Comparison of ENCODE assay signal across 29 cellular contexts in the genomic region with DNA sequence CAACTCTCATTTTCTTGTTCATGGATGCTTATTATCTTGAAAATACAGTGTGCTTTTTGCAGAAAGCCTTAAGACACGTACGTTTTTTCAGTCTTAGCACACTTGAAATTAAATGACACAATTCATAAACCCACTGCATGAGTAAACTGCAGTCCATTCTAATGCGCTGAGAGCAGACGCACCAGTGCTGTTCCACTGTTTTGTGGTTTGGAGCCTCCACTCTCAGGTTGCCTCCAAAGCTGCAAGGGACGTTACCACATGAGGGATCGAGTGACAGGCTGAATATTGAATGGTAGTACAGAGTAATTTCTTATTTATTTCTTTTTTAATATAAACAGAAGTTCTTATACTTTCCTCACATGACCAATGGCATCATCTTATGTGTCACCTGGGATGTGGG.
"Had no signal": no experiment of that assay in that cellular context is flagged by ENCODE, and none has a peak within 500 bp of the region (broad histone marks: within the 10 kb centered on the region; RNA-seq: fewer than 3 reads in every experiment).

No MANE protein-coding gene starts in this region.

- DNase-seq: hippocampal formation; kidney glomerular epithelial cell; left cardiac atrium; left lung; lower lobe of right lung; mammary epithelial cell; mesenchymal stem cell; naive thymus-derived CD4-positive, alpha-beta T cell; ovary; retina; right cardiac atrium; stimulated activated CD4-positive, alpha-beta T cell treated with anti-CD3 and anti-CD28 coated beads, Interleukin-12 subunit alpha, Interleukin-12 subunit beta, amount 100 ng/mL, for 4 hours; stimulated activated CD4-positive, alpha-beta T cell treated with anti-CD3 and anti-CD28 coated beads, Interleukin-15, amount 100 ng/mL, for 24 hours; stimulated activated CD4-positive, alpha-beta T cell treated with anti-CD3 and anti-CD28 coated beads, Interleukin-2, amount 100 ng/mL, for 24 hours; stimulated activated CD4-positive, alpha-beta T cell treated with anti-CD3 and anti-CD28 coated beads, Interleukin-4, amount 100 ng/mL, for 1 hour; stimulated activated naive B cell treated with anti-CD40 and anti-IgM and Interleukin-4, amounts not matched to agents 10 μg/mL and 1 μg/mL and 100 μg/mL, for 72 hours; tibial artery; trophoblast cell; upper lobe of right lung had no signal

- H3K9me3 Mint-ChIP-seq: naive thymus-derived CD4-positive, alpha-beta T cell; natural killer cell treated with Interleukin-12 subunit alpha and Interleukin-12 subunit beta and Interleukin-15 and Interleukin-18, amount 100 ng/mL, for 72 hours; stimulated activated naive B cell treated with anti-CD40 and anti-IgM and Interleukin-4, amounts not matched to agents 10 μg/mL and 1 μg/mL and 100 μg/mL, for 72 hours; stimulated activated naive CD8-positive, alpha-beta T cell treated with anti-CD3 and anti-CD28 coated beads, Interleukin-15, Interleukin-2, amounts not matched to agents 100 ng/mL and 50 ng/mL, for 24 hours had no signal

- H3K27me3 ChIP-seq: left lung, ovary, suprapubic skin, tibial artery, upper lobe of right lung had no signal

- H3K4me1 Mint-ChIP-seq: mesothelial cell of epicardium; stimulated activated naive B cell treated with anti-CD40 and anti-IgM and Interleukin-4, amounts not matched to agents 10 μg/mL and 1 μg/mL and 100 μg/mL, for 72 hours had no signal

- H3K4me3 ChIP-seq: left lung, lower lobe of right lung, ovary, prostate gland, skin epidermis, suprapubic skin, thoracic aorta, tibial artery, upper lobe of right lung had no signal

- ATAC-seq: left cardiac atrium; left lung; lower lobe of right lung; naive thymus-derived CD4-positive, alpha-beta T cell; natural killer cell treated with Interleukin-12 subunit alpha and Interleukin-12 subunit beta and Interleukin-15 and Interleukin-18, amount 100 ng/mL, for 72 hours; right cardiac atrium; sciatic nerve; stimulated activated naive B cell treated with anti-CD40 and anti-IgM and Interleukin-4, amounts not matched to agents 10 μg/mL and 1 μg/mL and 100 μg/mL, for 72 hours; upper lobe of right lung had no signal

- FAIRE-seq: keratinocyte, urothelium cell line had no signal

- H3K27ac ChIP-seq: left lung, lower lobe of right lung, ovary, prostate gland, skin epidermis, suprapubic skin, thoracic aorta, tibial artery, upper lobe of right lung had no signal

- H3K9me3 ChIP-seq: left lung, lower lobe of right lung, ovary, prostate gland, suprapubic skin, thoracic aorta, tibial artery, upper lobe of right lung had no signal

- H3K4me3 Mint-ChIP-seq: mesothelial cell of epicardium; naive thymus-derived CD4-positive, alpha-beta T cell; natural killer cell treated with Interleukin-12 subunit alpha and Interleukin-12 subunit beta and Interleukin-15 and Interleukin-18, amount 100 ng/mL, for 72 hours; stimulated activated naive B cell treated with anti-CD40 and anti-IgM and Interleukin-4, amounts not matched to agents 10 μg/mL and 1 μg/mL and 100 μg/mL, for 72 hours; stimulated activated naive CD8-positive, alpha-beta T cell treated with anti-CD3 and anti-CD28 coated beads, Interleukin-15, Interleukin-2, amounts not matched to agents 100 ng/mL and 50 ng/mL, for 24 hours had no signal

- H3K27ac Mint-ChIP-seq: mesothelial cell of epicardium; naive thymus-derived CD4-positive, alpha-beta T cell; natural killer cell treated with Interleukin-12 subunit alpha and Interleukin-12 subunit beta and Interleukin-15 and Interleukin-18, amount 100 ng/mL, for 72 hours; stimulated activated naive B cell treated with anti-CD40 and anti-IgM and Interleukin-4, amounts not matched to agents 10 μg/mL and 1 μg/mL and 100 μg/mL, for 72 hours; stimulated activated naive CD8-positive, alpha-beta T cell treated with anti-CD3 and anti-CD28 coated beads, Interleukin-15, Interleukin-2, amounts not matched to agents 100 ng/mL and 50 ng/mL, for 24 hours had no signal

- H3K36me3 Mint-ChIP-seq: mesothelial cell of epicardium; natural killer cell treated with Interleukin-12 subunit alpha and Interleukin-12 subunit beta and Interleukin-15 and Interleukin-18, amount 100 ng/mL, for 72 hours; stimulated activated naive B cell treated with anti-CD40 and anti-IgM and Interleukin-4, amounts not matched to agents 10 μg/mL and 1 μg/mL and 100 μg/mL, for 72 hours had no signal

- H3K36me3 ChIP-seq: left lung, lower lobe of right lung, ovary, prostate gland, suprapubic skin, thoracic aorta, tibial artery, upper lobe of right lung had no signal

- H3K4me1 ChIP-seq: left lung, lower lobe of right lung, prostate gland, suprapubic skin, tibial artery, upper lobe of right lung had no signal
